9 cellular contexts compared by ENCODE assay signal in the genomic region with DNA sequence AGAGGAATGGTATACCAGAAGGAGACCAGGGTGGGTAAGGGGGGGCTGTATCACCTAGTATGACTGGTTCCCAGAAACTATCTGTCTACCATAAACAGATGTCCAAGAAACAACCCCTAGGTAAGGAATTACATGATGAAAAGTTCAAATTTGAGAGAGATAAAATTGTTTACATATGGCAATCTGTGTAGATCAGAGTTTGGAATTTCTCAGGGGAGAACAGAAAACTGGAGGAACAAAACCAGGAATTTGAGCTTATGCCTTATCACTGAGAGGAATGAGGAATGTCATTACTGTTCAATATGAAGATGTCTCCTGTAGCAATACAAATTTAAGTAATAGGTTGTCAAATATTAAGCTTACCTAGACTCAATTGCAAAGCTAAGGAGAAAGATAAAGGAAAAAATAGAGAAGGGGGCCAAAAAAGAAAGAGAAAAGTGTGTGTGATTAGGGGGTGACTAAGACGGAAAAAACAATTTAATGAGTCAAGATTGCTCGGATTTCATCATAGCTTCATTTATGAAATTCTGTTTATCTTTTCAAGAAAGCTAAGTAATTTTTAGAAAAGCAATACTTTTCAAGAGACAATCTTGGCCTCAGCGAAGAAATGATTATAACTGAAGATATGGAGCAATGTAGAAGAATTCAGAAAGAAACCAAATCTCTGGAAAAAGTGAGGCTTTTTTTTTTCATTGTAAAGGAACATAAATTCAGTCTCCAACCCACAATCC.
DNase-seq lines count a peak whose midpoint lies in the region; TF ChIP-seq lines count a peak whose summit lies in the region.
"Had no signal": no experiment of that assay in that cellular context is flagged by ENCODE, and none has a peak within 500 bp of the region (broad histone marks: within the 10 kb centered on the region; RNA-seq: fewer than 3 reads in every experiment).

No MANE protein-coding gene starts in this region.

- H3K4me2 ChIP-seq in OCI-LY1 (ENCODE audit: low read length) = peak overlapping the region; percentile 89
- peak overlapping the region; percentile 82 for H3K4me2 ChIP-seq in neural progenitor cell

- POLR2A ChIA-PET in GM10248 (lab: Yijun Ruan, JAX) = no interaction called here

- peak overlapping the region; percentile 65 for H3K4me3 ChIP-seq in AG10803 (ENCODE audit: low read length)
- H3K4me3 ChIP-seq in OCI-LY1 (ENCODE audit: low read depth, low read length, poor library complexity, severe bottlenecking) = peak overlapping the region; percentile 80
- H3K4me3 ChIP-seq in epithelial cell of proximal tubule (ENCODE audit: low read depth, low read length) = peak overlapping the region; percentile 56
- H3K4me3 ChIP-seq in neural progenitor cell = peak overlapping the region; percentile 45

- no peaks in the 10 kb centered on the region for H3K9me3 Mint-ChIP-seq in neural progenitor cell

- peak overlapping the region; percentile 87 for H3K4me3 Mint-ChIP-seq in neural progenitor cell
- H3K4me3 Mint-ChIP-seq: activated naive CD8-positive, alpha-beta T cell had no signal

- H2AFZ ChIP-seq in OCI-LY1 (ENCODE audit: low read length) (no peak overlapping the region), neural progenitor cell (replicated peaks) (no peak overlapping the region)

- DNase-seq in AG10803 (ENCODE audit: low read depth) (peak; percentile 51), epithelial cell of proximal tubule (ENCODE audit: low read depth) (no peak), neural progenitor cell (ENCODE audit: low spot score) (no peak), GM10248 (ENCODE audit: extremely low spot score) (no peak), SKM-1 treated with dmso at 0.1 percent for 144 hours (lab: John Stamatoyannopoulos, UW; ENCODE audit: unreplicated experiment) (no peak), NCI-H2081 treated with DMSO at 0.1 percent for 48 hours (lab: John Stamatoyannopoulos, UW) (no peak)
- no peak for DNase-seq in activated effector memory CD4-positive, alpha-beta T cell treated with anti-CD3 and anti-CD28 coated beads, Interleukin-2, amount 50 U/mL, for 16 hours

- H3K9me3 ChIP-seq in OCI-LY1 (ENCODE audit: low read length) (no peaks in the 10 kb centered on the region), neural progenitor cell (ENCODE audit: low read depth) (no peaks in the 10 kb centered on the region)

- no peaks in the 10 kb centered on the region for H3K9me2 ChIP-seq in OCI-LY1 (ENCODE audit: low read depth, low read length)

- H3K27ac Mint-ChIP-seq in neural progenitor cell = peak overlapping the region; percentile 87
- H3K27ac Mint-ChIP-seq: activated naive CD8-positive, alpha-beta T cell had no signal

- H3K79me2 ChIP-seq in OCI-LY1 (ENCODE audit: insufficient read depth, low read length) (peaks cover 89% of the 10 kb centered on the region), neural progenitor cell (ENCODE audit: low read depth) (peaks cover 95% of the 10 kb centered on the region)

- CTCF ChIA-PET in GM10248 (lab: Yijun Ruan, JAX) = interaction anchor here (1.9 kb wide), 1 partner anchor 16 kb away, joined by 4 read pairs; no protein-coding TSS in a partner anchor

- H3F3A ChIP-seq in OCI-LY1 (ENCODE audit: insufficient read depth, low read length) (no peaks in the 10 kb centered on the region), neural progenitor cell (ENCODE audit: low read depth) (peaks cover 25% of the 10 kb centered on the region)

- H3K4me1 Mint-ChIP-seq in neural progenitor cell = peaks cover 53% of the 10 kb centered on the region

- H4K20me1 ChIP-seq in OCI-LY1 (ENCODE audit: insufficient read depth, low read length) (no peaks in the 10 kb centered on the region), neural progenitor cell (ENCODE audit: low read depth) (peaks cover 60% of the 10 kb centered on the region)

- H3K9ac ChIP-seq in OCI-LY1 (ENCODE audit: low read length) (peak overlapping the region; percentile 63), neural progenitor cell (no peak overlapping the region)

- no peaks in the 10 kb centered on the region for H3K27me3 Mint-ChIP-seq in neural progenitor cell (ENCODE audit: insufficient read depth, low read depth)

- TF ChIP-seq CTCF in AG10803 (conservative IDR thresholded peaks at IDR 0.05; ENCODE audit: low read length) (no peak), OCI-LY1 (IDR thresholded peaks at IDR 0.05; ENCODE audit: low read length) (no peak), epithelial cell of proximal tubule (conservative IDR thresholded peaks at IDR 0.05; ENCODE audit: low read depth, low read length) (no peak), neural progenitor cell (IDR thresholded peaks at IDR 0.05) (no peak), GM10248 (IDR thresholded peaks at IDR 0.05; ENCODE audit: control extremely low read depth, extremely low read depth, low read depth, missing control alignments) (no peak)

- peaks cover 87% of the 10 kb centered on the region for H3K4me1 ChIP-seq in OCI-LY1 (ENCODE audit: insufficient read depth, low read length, severe bottlenecking)
- peaks cover 43% of the 10 kb centered on the region for H3K4me1 ChIP-seq in neural progenitor cell

- peaks cover 16% of the 10 kb centered on the region for H3K36me3 ChIP-seq in OCI-LY1 (ENCODE audit: insufficient read depth, low read length)
- H3K36me3 ChIP-seq in neural progenitor cell = no peaks in the 10 kb centered on the region

- no peaks in the 10 kb centered on the region for H3K36me3 Mint-ChIP-seq in neural progenitor cell
- H3K36me3 Mint-ChIP-seq: activated naive CD8-positive, alpha-beta T cell had no signal

- H3K27me3 ChIP-seq in OCI-LY1 (ENCODE audit: insufficient read depth, low read length) (no peaks in the 10 kb centered on the region), neural progenitor cell (no peaks in the 10 kb centered on the region)

- H3K27ac ChIP-seq in OCI-LY1 (ENCODE audit: low read depth, low read length, poor library complexity, severe bottlenecking) = peak overlapping the region; percentile 84
- peak overlapping the region; percentile 32 for H3K27ac ChIP-seq in neural progenitor cell
